7 cellular contexts compared by ENCODE assay signal in the genomic region with DNA sequence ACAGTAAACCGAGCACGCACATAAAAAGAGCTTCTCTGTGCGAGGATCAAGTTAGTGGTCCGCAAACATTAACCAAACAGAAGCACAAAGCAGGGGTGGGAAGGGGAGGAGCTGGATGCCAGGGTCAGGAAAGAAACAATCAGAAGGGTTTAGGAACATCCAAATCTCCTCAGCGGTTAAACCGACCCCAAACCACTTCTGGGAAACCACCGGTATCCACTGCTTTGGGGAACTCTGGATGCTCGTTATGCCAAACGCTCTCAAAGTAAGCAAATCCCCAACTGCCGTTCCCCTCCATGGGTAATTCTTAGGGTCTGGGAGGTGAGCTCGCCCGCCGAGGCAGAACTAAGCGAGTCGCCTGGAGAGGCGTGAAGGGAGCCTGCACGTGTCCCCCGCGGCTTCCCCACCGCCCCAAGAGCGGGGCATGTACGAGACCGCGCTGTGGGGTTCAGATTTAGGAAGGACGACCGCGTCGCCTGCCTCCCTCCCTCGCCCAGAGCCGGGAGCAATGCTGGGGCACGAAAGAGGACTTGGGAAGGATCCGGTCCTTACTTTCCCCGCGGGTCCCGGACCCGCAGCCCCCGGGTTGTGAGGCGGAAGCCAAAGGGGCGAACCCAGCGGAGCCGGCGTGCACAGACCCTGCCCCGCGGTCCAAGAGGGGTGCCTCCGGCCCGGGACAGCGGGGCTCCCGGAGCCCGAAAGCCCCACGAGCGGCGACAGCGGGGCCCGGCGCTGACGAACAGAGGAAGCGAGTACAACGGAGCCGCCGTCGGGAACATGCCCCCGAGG. TPM values are rescaled to one million over a fixed set of nuclear protein-coding genes. Genes with fewer than 3 reads are reported as not detected.
DNase-seq lines count a peak whose midpoint lies in the region; ATAC-seq, FAIRE-seq and TF ChIP-seq lines count a peak whose summit lies in the region.

No MANE protein-coding gene starts in this region.

- no peaks in the 10 kb centered on the region for H3K27me3 Mint-ChIP-seq in activated naive CD4-positive, alpha-beta T cell treated with anti-CD3 and anti-CD28 coated beads for 36 hours (ENCODE audit: low read depth)

- TF ChIP-seq POLR2A in GM12891 (IDR thresholded peaks at IDR 0.05; ENCODE audit: low read depth, low read length), result no peak

- H3K4me2 ChIP-seq in OCI-LY3 (ENCODE audit: low read length), result peak overlapping the region; percentile 74

- peaks cover 10% of the 10 kb centered on the region for H3K36me3 ChIP-seq in OCI-LY3 (replicated peaks; ENCODE audit: low read depth, low read length)
- H3K36me3 ChIP-seq in heart right ventricle, result peaks cover 0 to 10% (median 0%) of the 10 kb centered on the region in 9 donors
- H3K36me3 ChIP-seq in psoas muscle (ENCODE audit: insufficient read depth in 1 of 2, low read depth in 1 of 2), result peaks cover 0 to 2% of the 10 kb centered on the region in 2 donors

- peaks cover 1% of the 10 kb centered on the region for H3K36me3 Mint-ChIP-seq in activated naive CD4-positive, alpha-beta T cell treated with anti-CD3 and anti-CD28 coated beads for 36 hours (ENCODE audit: low read depth)

- H3K9me3 ChIP-seq in OCI-LY3 (ENCODE audit: insufficient read depth, low read length), result no peaks in the 10 kb centered on the region
- H3K9me3 ChIP-seq in heart right ventricle, result no peaks in the 10 kb centered on the region
- H3K9me3 ChIP-seq in psoas muscle, result no peaks in the 10 kb centered on the region

- peak overlapping the region; percentile 99 for H3K9ac ChIP-seq in OCI-LY3 (ENCODE audit: low read length)

- DNase-seq in GM12891 (ENCODE audit: insufficient read length, low spot score), result no peak
- DNase-seq in activated naive CD4-positive, alpha-beta T cell treated with anti-CD3 and anti-CD28 coated beads for 36 hours, result peak; percentile 40
- peak; percentile 19 to 30 for DNase-seq in heart right ventricle
- DNase-seq in psoas muscle, result peak; percentile 32 to 70

- intact Hi-C loops in activated naive CD4-positive, alpha-beta T cell treated with anti-CD3 and anti-CD28 coated beads for 36 hours (cut with micrococcal nuclease), result loop anchor here (2.0 to 10.0 kb wide), 3 partner anchors 389 to 641 kb away; a partner anchor contains a TSS
- intact Hi-C loops in heart right ventricle (cut with DNase I), result loop anchor here in 2 of 10 donors (2.0 to 5.0 kb wide), 3 partner anchors 19 to 237 kb away; a partner anchor contains a TSS
- intact Hi-C loops in psoas muscle (cut with DNase I), result no loop called here

- ATAC-seq in HG02798 (IDR thresholded peaks at IDR 0.05; ENCODE audit: poor library complexity, unreplicated experiment) (peak; percentile 5), heart right ventricle (peak in 3 of 8 donors; percentile 1 to 16 (median 2)), psoas muscle (no peak), GM21528 (IDR thresholded peaks at IDR 0.05; ENCODE audit: low FRiP score, unreplicated experiment) (no peak)

- peak overlapping the region; percentile 85 for H3K4me3 Mint-ChIP-seq in activated naive CD4-positive, alpha-beta T cell treated with anti-CD3 and anti-CD28 coated beads for 36 hours

- CTCF ChIA-PET in activated naive CD4-positive, alpha-beta T cell treated with anti-CD3 and anti-CD28 coated beads for 36 hours (lab: Charles Lee), result interaction anchor here (0.6 to 1.0 kb wide), 2 partner anchors 10 to 25 kb away, joined by 3 to 4 read pairs; no protein-coding TSS in a partner anchor

- peaks cover 28% of the 10 kb centered on the region for H3K4me1 Mint-ChIP-seq in activated naive CD4-positive, alpha-beta T cell treated with anti-CD3 and anti-CD28 coated beads for 36 hours (ENCODE audit: low read depth)

- H3K27ac Mint-ChIP-seq in activated naive CD4-positive, alpha-beta T cell treated with anti-CD3 and anti-CD28 coated beads for 36 hours, result peak overlapping the region; percentile 81

- peak; percentile 28 for FAIRE-seq in GM12891 (lab: Jason Lieb, UNC)

- H3K4me3 ChIP-seq in OCI-LY3 (ENCODE audit: low read length) (peak overlapping the region; percentile 90), heart right ventricle (peak overlapping the region; percentile 85 to 98 (median 92)), psoas muscle (peak overlapping the region; percentile 95)

- 0 to 1% methylated on average over 62 of the region's 62 CpGs for WGBS in heart right ventricle, 2 donors
- 0 to 1% (median 0%) methylated on average over 53 to 62 of the region's 62 CpGs for WGBS in psoas muscle, 3 donors

- TF ChIP-seq CTCF in OCI-LY3 (IDR thresholded peaks at IDR 0.05; ENCODE audit: low read depth, low read length) (no peak), heart right ventricle (IDR thresholded peaks at IDR 0.05) (no peak), psoas muscle (IDR thresholded peaks at IDR 0.05) (no peak)

- H2AFZ ChIP-seq in OCI-LY3 (ENCODE audit: low read depth, low read length), result no peak overlapping the region

- peaks cover 57% of the 10 kb centered on the region for H3K79me2 ChIP-seq in OCI-LY3 (ENCODE audit: low read length)

- no peaks in the 10 kb centered on the region for H3K27me3 ChIP-seq in OCI-LY3 (ENCODE audit: low read depth, low read length)
- no peaks in the 10 kb centered on the region for H3K27me3 ChIP-seq in heart right ventricle
- H3K27me3 ChIP-seq in psoas muscle (ENCODE audit: insufficient read depth in 3 of 3, low read length in 2 of 3), result no peaks in the 10 kb centered on the region

- H3K27ac ChIP-seq in OCI-LY3 (ENCODE audit: low read length) (peak overlapping the region; percentile 97), heart right ventricle (peak overlapping the region; percentile 86 to 99 (median 94)), psoas muscle (peak overlapping the region; percentile 85)

- peaks cover 42% of the 10 kb centered on the region for H4K20me1 ChIP-seq in OCI-LY3 (ENCODE audit: insufficient read depth, low read length)

- H3K4me1 ChIP-seq in OCI-LY3 (ENCODE audit: low read length) (peaks cover 31% of the 10 kb centered on the region), heart right ventricle (peaks cover 3 to 42% (median 33%) of the 10 kb centered on the region in 9 donors), psoas muscle (peaks cover 18% of the 10 kb centered on the region)

- no peaks in the 10 kb centered on the region for H3K9me3 Mint-ChIP-seq in activated naive CD4-positive, alpha-beta T cell treated with anti-CD3 and anti-CD28 coated beads for 36 hours

TF ChIP-seq in GM12891, 5 proteins besides CTCF, POLR2A, EP300 and RAD21:
- TF ChIP-seq TAF1 (IDR thresholded peaks at IDR 0.05; ENCODE audit: low read depth, low read length), result no peak
- no peak for TF ChIP-seq SPI1 (IDR thresholded peaks at IDR 0.05; ENCODE audit: low read depth, low read length)
- 0 out of 2 replicates have a peak, but pooled peaks have one; percentile 7 for TF ChIP-seq POLR2AphosphoS5 (IDR thresholded peaks at IDR 0.05; ENCODE audit: low read depth, low read length)

RNA-seq across cellular contexts. Expression of a gene that starts 0.7 kb away (rescaled TPM):
- 13.5 TPM for polyA plus RNA-seq in GM12891 (2012; ENCODE audit: low read depth, missing spikeins)
- 10 to 100 TPM; 40.4 to 43.0 TPM for total RNA-seq in activated naive CD4-positive, alpha-beta T cell treated with anti-CD3 and anti-CD28 coated beads for 36 hours
- total RNA-seq in heart right ventricle (10 to 100 TPM; 21.0 to 32.1 (median 27.6) TPM), psoas muscle (10 to 100 TPM; 29.3 to 37.5 (median 31.2) TPM)
- polyA plus RNA-seq in heart right ventricle (1 to 10 TPM; 4.1 to 4.6 TPM), psoas muscle (10 to 100 TPM in 2 of 3 donors, 1 to 10 TPM in 1; 6.8 to 49.6 (median 15.0) TPM)

RNA-seq across cellular contexts. Expression of a gene that starts 20.0 kb away (rescaled TPM):
- polyA plus RNA-seq in GM12891 (2012; ENCODE audit: low read depth, missing spikeins), result 26.4 TPM
- 10 to 100 TPM; 54.0 to 55.1 TPM for total RNA-seq in activated naive CD4-positive, alpha-beta T cell treated with anti-CD3 and anti-CD28 coated beads for 36 hours
- total RNA-seq in heart right ventricle, result 10 to 100 TPM; 24.7 to 37.0 (median 30.2) TPM
- 10 to 100 TPM; 16.4 to 17.2 TPM for polyA plus RNA-seq in heart right ventricle
- 10 to 100 TPM; 15.6 to 29.0 (median 22.0) TPM for total RNA-seq in psoas muscle
- polyA plus RNA-seq in psoas muscle, result 10 to 100 TPM; 10.0 to 29.0 (median 17.9) TPM
